In the genomic region with DNA sequence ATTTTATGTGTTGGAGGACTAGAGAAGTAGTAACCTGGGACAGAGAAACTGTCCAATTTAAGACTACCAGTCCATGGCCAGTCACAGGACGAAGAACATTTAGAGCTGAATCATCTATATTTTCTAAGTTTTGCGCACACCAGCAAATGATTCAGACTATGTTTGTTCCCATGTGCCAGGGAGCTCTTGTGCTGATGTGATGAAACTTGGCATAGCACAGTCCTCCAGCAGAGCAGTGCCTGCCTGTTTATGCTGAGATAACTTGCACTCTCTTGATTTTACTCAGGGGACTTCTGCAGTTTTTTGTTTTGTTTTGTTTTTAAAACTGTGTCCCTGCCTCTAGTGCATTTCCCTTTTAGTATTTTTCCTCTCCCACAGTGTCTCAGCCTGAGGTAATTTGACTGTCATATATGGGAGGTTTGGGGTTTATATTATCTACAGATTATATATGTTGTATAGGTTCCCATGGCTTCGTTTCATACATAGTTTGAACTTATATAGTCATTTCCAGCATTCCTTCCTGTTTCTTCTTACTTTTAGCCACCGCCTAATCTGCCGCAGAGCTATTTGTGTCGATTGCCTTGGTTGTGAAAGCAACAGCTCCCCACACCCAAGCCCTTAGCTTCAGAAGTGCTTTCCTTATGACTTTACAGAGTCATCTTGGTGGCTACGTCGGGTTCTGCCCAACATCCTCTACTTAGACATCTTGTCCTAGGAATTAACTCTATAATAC, we compare ENCODE assay signal across 8 cellular contexts. TPM values are rescaled to one million over a fixed set of nuclear protein-coding genes. Genes with fewer than 3 reads are reported as not detected.
DNase-seq lines count a peak whose midpoint lies in the region; ATAC-seq lines count a peak whose summit lies in the region.

No MANE protein-coding gene starts in this region.

- H3K4me3 Mint-ChIP-seq in activated T-cell treated with anti-CD3 and anti-CD28 coated beads, Interleukin-2, amount 50 U/mL, for 24 hours = no peak overlapping the region
- peak overlapping the region; percentile 71 to 88 (median 85) for H3K4me3 Mint-ChIP-seq in immature natural killer cell
- H3K4me3 Mint-ChIP-seq in stimulated activated effector memory CD8-positive, alpha-beta T cell treated with anti-CD3 and anti-CD28 coated beads, Interleukin-12 subunit alpha, Interleukin-12 subunit beta, amount 100 ng/mL, for 72 hours = peak overlapping the region; percentile 52

- peak overlapping the region; percentile 50 for H3K27ac Mint-ChIP-seq in activated T-cell treated with anti-CD3 and anti-CD28 coated beads, Interleukin-2, amount 50 U/mL, for 24 hours
- peak overlapping the region; percentile 84 to 97 (median 96) for H3K27ac Mint-ChIP-seq in immature natural killer cell
- peak overlapping the region; percentile 79 for H3K27ac Mint-ChIP-seq in stimulated activated effector memory CD8-positive, alpha-beta T cell treated with anti-CD3 and anti-CD28 coated beads, Interleukin-12 subunit alpha, Interleukin-12 subunit beta, amount 100 ng/mL, for 72 hours

- peaks cover 14% of the 10 kb centered on the region for H3K4me1 Mint-ChIP-seq in activated T-cell treated with anti-CD3 and anti-CD28 coated beads, Interleukin-2, amount 50 U/mL, for 24 hours (ENCODE audit: low read depth)
- peaks cover 83 to 85% of the 10 kb centered on the region in 2 donors for H3K4me1 Mint-ChIP-seq in immature natural killer cell
- peaks cover 23% of the 10 kb centered on the region for H3K4me1 Mint-ChIP-seq in stimulated activated effector memory CD8-positive, alpha-beta T cell treated with anti-CD3 and anti-CD28 coated beads, Interleukin-12 subunit alpha, Interleukin-12 subunit beta, amount 100 ng/mL, for 72 hours

- DNase-seq in stimulated activated CD4-positive, alpha-beta T cell treated with anti-CD3 and anti-CD28 coated beads, Interleukin-12 subunit alpha, Interleukin-12 subunit beta, amount 100 ng/mL, for 48 hours (ENCODE audit: low read depth in 2 of 3, low spot score in 1 of 3) = peak; percentile 27 to 35 (median 34)
- DNase-seq in stimulated activated CD4-positive, alpha-beta T cell treated with anti-CD3 and anti-CD28 coated beads, Interleukin-4, amount 100 ng/mL, for 1 hour = no peak
- DNase-seq in activated T-cell treated with anti-CD3 and anti-CD28 coated beads, Interleukin-2, amount 50 U/mL, for 24 hours = no peak
- peak; percentile 59 to 72 (median 69) for DNase-seq in immature natural killer cell
- peak in 1 of 2 donors; percentile 69 for DNase-seq in stimulated activated effector memory CD8-positive, alpha-beta T cell treated with anti-CD3 and anti-CD28 coated beads, Interleukin-12 subunit alpha, Interleukin-12 subunit beta, amount 100 ng/mL, for 72 hours (ENCODE audit: low spot score in 2 of 2)
- no peak for DNase-seq in NCI-H1694 treated with DMSO at 0.1 percent for 48 hours (lab: John Stamatoyannopoulos, UW)
- no peak for DNase-seq in NCI-H1694 (lab: John Stamatoyannopoulos, UW)

- H3K27me3 Mint-ChIP-seq in activated T-cell treated with anti-CD3 and anti-CD28 coated beads, Interleukin-2, amount 50 U/mL, for 24 hours = peaks cover 10% of the 10 kb centered on the region
- H3K27me3 Mint-ChIP-seq in immature natural killer cell (ENCODE audit: low read depth in 3 of 3) = peaks cover 0 to 2% (median 0%) of the 10 kb centered on the region in 3 donors

- no peaks in the 10 kb centered on the region for H3K9me3 Mint-ChIP-seq in activated T-cell treated with anti-CD3 and anti-CD28 coated beads, Interleukin-2, amount 50 U/mL, for 24 hours
- H3K9me3 Mint-ChIP-seq in immature natural killer cell = no peaks in the 10 kb centered on the region
- H3K9me3 Mint-ChIP-seq in stimulated activated effector memory CD8-positive, alpha-beta T cell treated with anti-CD3 and anti-CD28 coated beads, Interleukin-12 subunit alpha, Interleukin-12 subunit beta, amount 100 ng/mL, for 72 hours = no peaks in the 10 kb centered on the region

- H3K36me3 Mint-ChIP-seq in activated T-cell treated with anti-CD3 and anti-CD28 coated beads, Interleukin-2, amount 50 U/mL, for 24 hours (ENCODE audit: low read depth) = no peaks in the 10 kb centered on the region
- H3K36me3 Mint-ChIP-seq in immature natural killer cell = peaks cover 0 to 7% (median 3%) of the 10 kb centered on the region in 3 donors
- peaks cover 6% of the 10 kb centered on the region for H3K36me3 Mint-ChIP-seq in stimulated activated effector memory CD8-positive, alpha-beta T cell treated with anti-CD3 and anti-CD28 coated beads, Interleukin-12 subunit alpha, Interleukin-12 subunit beta, amount 100 ng/mL, for 72 hours

- ATAC-seq in HG03280 (IDR thresholded peaks at IDR 0.05; ENCODE audit: unreplicated experiment) = peak; percentile 84
- ATAC-seq in stimulated activated effector memory CD8-positive, alpha-beta T cell treated with anti-CD3 and anti-CD28 coated beads, Interleukin-12 subunit alpha, Interleukin-12 subunit beta, amount 100 ng/mL, for 72 hours = peak; percentile 94

RNA-seq across cellular contexts. Expression of a gene that starts 45.5 kb away (rescaled TPM):
- polyA plus RNA-seq in immature natural killer cell = 10 to 100 TPM; 14.8 to 35.5 (median 20.5) TPM

Comparison
In these comparisons a context has a peak if more than half of its experiments do, and no peak if none do; other contexts are left out.
1. DNase-seq: peak in stimulated activated CD4-positive, alpha-beta T cell treated with anti-CD3 and anti-CD28 coated beads, Interleukin-12 subunit alpha, Interleukin-12 subunit beta, amount 100 ng/mL, for 48 hours (3 of 3) and immature natural killer cell (3 of 3); none in stimulated activated CD4-positive, alpha-beta T cell treated with anti-CD3 and anti-CD28 coated beads, Interleukin-4, amount 100 ng/mL, for 1 hour (single experiment), activated T-cell treated with anti-CD3 and anti-CD28 coated beads, Interleukin-2, amount 50 U/mL, for 24 hours (single experiment), NCI-H1694 treated with DMSO at 0.1 percent for 48 hours (single experiment) and NCI-H1694 (single experiment).
2. Peak in every context shown above with its lines, with median percentiles within 50 percentile points of each other: H3K27ac Mint-ChIP-seq.